Comparison of ENCODE assay signal across 13 cellular contexts in the genomic region with DNA sequence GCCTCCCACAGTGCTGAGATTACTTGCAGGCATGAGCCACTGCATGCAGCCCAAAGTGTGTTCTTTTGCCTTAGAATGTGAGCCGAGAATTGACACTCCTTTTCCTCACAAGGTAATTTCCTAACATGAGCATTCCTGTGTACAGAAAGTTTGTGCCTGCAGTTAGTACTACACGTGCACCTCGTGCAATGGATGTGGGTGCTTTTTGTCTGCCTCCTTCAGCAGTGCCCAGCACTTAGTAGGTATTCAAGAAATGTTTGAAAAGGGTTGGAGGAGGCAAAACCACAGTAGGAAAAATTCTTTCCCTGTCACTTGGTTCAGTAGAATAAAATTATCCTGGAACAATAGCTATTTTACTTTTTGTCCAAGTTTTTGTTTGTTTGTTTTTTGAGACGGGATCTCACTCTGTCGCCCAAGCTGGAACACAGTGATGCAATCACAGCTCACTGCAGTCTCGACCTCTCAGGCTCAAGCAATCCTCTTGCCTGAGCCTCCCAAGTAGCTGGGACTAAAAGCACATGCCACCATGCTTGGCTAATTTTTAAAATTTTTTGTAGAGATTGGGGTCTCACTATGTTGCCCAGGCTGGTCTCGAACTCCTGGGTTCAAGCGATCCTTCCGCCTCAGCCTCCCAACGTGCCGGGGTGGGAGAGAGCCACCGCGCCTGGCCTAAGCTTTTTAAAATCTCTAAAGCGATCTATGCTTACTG. TPM values are rescaled to one million over a fixed set of nuclear protein-coding genes. Genes with fewer than 3 reads are reported as not detected.
DNase-seq lines count a peak whose midpoint lies in the region; ATAC-seq and TF ChIP-seq lines count a peak whose summit lies in the region.
"Had no signal": no experiment of that assay in that cellular context is flagged by ENCODE, and none has a peak within 500 bp of the region (broad histone marks: within the 10 kb centered on the region; RNA-seq: fewer than 3 reads in every experiment).

No MANE protein-coding gene starts in this region.

- no peaks in the 10 kb centered on the region for H3K9me3 Mint-ChIP-seq in CD4-positive, alpha-beta T cell
- no peaks in the 10 kb centered on the region for H3K9me3 Mint-ChIP-seq in chondrocyte (ENCODE audit: low read depth)
- H3K9me3 Mint-ChIP-seq in osteocyte (ENCODE audit: unreplicated experiment): no peaks in the 10 kb centered on the region

- no peak for TF ChIP-seq CTCF in CD4-positive, alpha-beta T cell (IDR thresholded peaks at IDR 0.05)
- no peak for TF ChIP-seq CTCF in chondrocyte (IDR thresholded peaks at IDR 0.05)
- no peak for TF ChIP-seq CTCF in osteocyte (IDR thresholded peaks at IDR 0.05)

- peak overlapping the region; percentile 99 for H3K4me2 ChIP-seq in Karpas-422 (ENCODE audit: low read depth, low read length, poor library complexity, severe bottlenecking)

- H3K27me3 ChIP-seq in CD4-positive, alpha-beta T cell (ENCODE audit: control insufficient read depth, insufficient read depth, low read length): no peaks in the 10 kb centered on the region
- no peaks in the 10 kb centered on the region for H3K27me3 ChIP-seq in Karpas-422 (ENCODE audit: low read length)

- H2AFZ ChIP-seq in Karpas-422 (ENCODE audit: low read length): no peak overlapping the region

- ATAC-seq in CD4-positive, alpha-beta T cell (ENCODE audit: poor library complexity): no peak
- ATAC-seq in HG03432 (IDR thresholded peaks at IDR 0.05; ENCODE audit: unreplicated experiment) (no peak), HG03571 (IDR thresholded peaks at IDR 0.05; ENCODE audit: unreplicated experiment) (no peak)
- ATAC-seq: Right ventricle myocardium inferior had no signal

- intact Hi-C loops in CD4-positive, alpha-beta T cell (cut with DNase I, micrococcal nuclease): no loop called here

- H4K20me1 ChIP-seq in Karpas-422 (ENCODE audit: insufficient read depth, low read depth, low read length): 0 out of 2 replicates have a peak, but pooled peaks cover 6% of the 10 kb centered on the region

- H3K4me1 ChIP-seq in Karpas-422 (ENCODE audit: low read length): peaks cover 20% of the 10 kb centered on the region

- H3K27ac Mint-ChIP-seq in CD4-positive, alpha-beta T cell: peak overlapping the region; percentile 93
- H3K27ac Mint-ChIP-seq in chondrocyte (ENCODE audit: unreplicated experiment): peak overlapping the region; percentile 78
- H3K27ac Mint-ChIP-seq in osteocyte (ENCODE audit: unreplicated experiment): peak overlapping the region; percentile 75

- H3K79me2 ChIP-seq in Karpas-422 (ENCODE audit: low read length): peaks cover 66% of the 10 kb centered on the region

- H3K9me3 ChIP-seq in CD4-positive, alpha-beta T cell (ENCODE audit: control insufficient read depth, low read length): no peaks in the 10 kb centered on the region
- no peaks in the 10 kb centered on the region for H3K9me3 ChIP-seq in Karpas-422 (ENCODE audit: low read length)

- no peak for DNase-seq in CD4-positive, alpha-beta T cell
- DNase-seq in Karpas-422 (no peak), chondrocyte (ENCODE audit: low spot score) (no peak), osteocyte (ENCODE audit: extremely low spot score, unreplicated experiment) (no peak), NCI-H2196 (lab: John Stamatoyannopoulos, UW; ENCODE audit: unreplicated experiment) (no peak)
- no peak for DNase-seq in central memory CD4-positive, alpha-beta T cell
- DNase-seq: activated CD4-positive, CD25-positive, alpha-beta regulatory T cell treated with anti-CD3 and anti-CD28 coated beads, Interleukin-2, amount 50 U/mL, for 72 hours; DMS79; NCI-H2227 treated with DMSO at 0.1 percent for 48 hours; retina had no signal

- H3K4me1 Mint-ChIP-seq in CD4-positive, alpha-beta T cell (ENCODE audit: low read depth): peaks cover 49% of the 10 kb centered on the region
- H3K4me1 Mint-ChIP-seq in chondrocyte (ENCODE audit: low read depth): peaks cover 31% of the 10 kb centered on the region
- peaks cover 27% of the 10 kb centered on the region for H3K4me1 Mint-ChIP-seq in osteocyte (ENCODE audit: unreplicated experiment)

- peaks cover 16% of the 10 kb centered on the region; the same call in 1 of the 2 replicates for H3K36me3 ChIP-seq in Karpas-422 (ENCODE audit: insufficient read depth, low read length)

- H3K9me2 ChIP-seq in Karpas-422 (replicated peaks; ENCODE audit: insufficient read depth, low read length): no peaks in the 10 kb centered on the region

- no peak overlapping the region for H3K27ac ChIP-seq in CD4-positive, alpha-beta T cell (ENCODE audit: low read depth, low read length)
- no peak overlapping the region for H3K27ac ChIP-seq in Karpas-422 (ENCODE audit: low read length)

- H3K4me3 Mint-ChIP-seq in CD4-positive, alpha-beta T cell: peak overlapping the region; percentile 100
- H3K4me3 Mint-ChIP-seq in chondrocyte (ENCODE audit: unreplicated experiment): no peak overlapping the region
- peak overlapping the region; percentile 14 for H3K4me3 Mint-ChIP-seq in osteocyte (ENCODE audit: unreplicated experiment)

- H3K36me3 Mint-ChIP-seq in CD4-positive, alpha-beta T cell (ENCODE audit: low read depth): peaks cover 43% of the 10 kb centered on the region
- H3K36me3 Mint-ChIP-seq in chondrocyte (ENCODE audit: low read depth) (peaks cover 1% of the 10 kb centered on the region), osteocyte (ENCODE audit: unreplicated experiment) (no peaks in the 10 kb centered on the region)

- H3K4me3 ChIP-seq in Karpas-422 (ENCODE audit: low read length): no peak overlapping the region

- POLR2A ChIA-PET in CD4-positive, alpha-beta T cell (lab: Charles Lee): interaction anchor here (1.4 kb wide), 1 partner anchor 9 kb away, joined by 4 read pairs; no protein-coding TSS in a partner anchor

- CTCF ChIA-PET in CD4-positive, alpha-beta T cell (lab: Charles Lee): interaction anchor here (2.0 kb wide), 1 partner anchor 9 kb away, joined by 9 read pairs; a partner anchor contains a TSS

- H3K9ac ChIP-seq in Karpas-422 (ENCODE audit: low read length): peak overlapping the region; percentile 15; the same call in 1 of the 2 replicates

- no peaks in the 10 kb centered on the region for H3K27me3 Mint-ChIP-seq in CD4-positive, alpha-beta T cell
- H3K27me3 Mint-ChIP-seq in chondrocyte (ENCODE audit: low read depth) (no peaks in the 10 kb centered on the region), osteocyte (ENCODE audit: unreplicated experiment) (no peaks in the 10 kb centered on the region)

RNA-seq across cellular contexts. Expression of a gene that starts 2.4 kb away (rescaled TPM):
- 100 to 1,000 TPM in 1 of 2 experiments, 10 to 100 TPM in 1; 96.6 to 106 TPM for total RNA-seq in CD4-positive, alpha-beta T cell
- 39.4 and 63.0 TPM in 2 replicates for total RNA-seq in Karpas-422 (2014; rRNA removed; shearing (Covaris generic); ENCODE audit: low replicate concordance)
- total RNA-seq in chondrocyte (29.3 to 32.9 TPM (median 32.3 TPM) in 3 replicates), osteocyte (41.0 and 45.4 TPM in 2 replicates)

RNA-seq across cellular contexts. Expression of a gene that starts 9.5 kb away (rescaled TPM):
- 100 to 1,000 TPM; 156 to 157 TPM for total RNA-seq in CD4-positive, alpha-beta T cell
- 58.6 and 73.1 TPM in 2 replicates for total RNA-seq in Karpas-422 (2014; rRNA removed; shearing (Covaris generic); ENCODE audit: low replicate concordance)
- total RNA-seq in chondrocyte (50.8 to 61.5 TPM (median 54.4 TPM) in 3 replicates), osteocyte (79.7 and 83.0 TPM in 2 replicates)
